ENCODE assay signal across 12 cellular contexts in the genomic region with DNA sequence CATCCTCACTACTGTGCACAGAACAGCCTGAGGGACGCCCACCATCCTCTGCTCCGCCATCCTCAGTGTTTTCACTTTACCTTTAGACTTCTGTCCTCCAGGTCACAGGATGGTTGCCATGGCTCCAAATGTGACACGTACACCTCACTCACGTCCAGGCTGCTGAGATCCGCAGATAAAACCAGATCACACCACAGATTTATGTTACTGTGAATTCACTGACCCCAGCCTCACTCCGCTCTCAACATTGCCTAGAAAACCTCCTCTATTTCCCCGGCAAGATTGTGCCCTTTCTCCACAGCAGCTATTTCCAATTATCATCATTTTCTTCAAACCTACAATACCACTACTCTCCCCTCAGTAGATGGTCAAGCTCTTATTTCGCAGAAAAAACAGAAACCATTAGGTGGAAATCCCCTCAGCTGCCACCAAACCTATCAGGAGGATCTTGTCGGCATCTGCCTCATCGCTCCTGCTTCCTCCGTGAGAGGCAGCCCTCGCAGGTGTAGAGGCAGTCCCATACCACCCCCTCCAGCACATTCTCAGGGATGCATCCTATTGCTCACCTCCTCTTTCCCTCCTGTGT. TPM values are rescaled to one million over a fixed set of nuclear protein-coding genes. Genes with fewer than 3 reads are reported as not detected.
DNase-seq lines count a peak whose midpoint lies in the region; ATAC-seq and TF ChIP-seq lines count a peak whose summit lies in the region.
"Had no signal": no experiment of that assay in that cellular context is flagged by ENCODE, and none has a peak within 500 bp of the region (broad histone marks: within the 10 kb centered on the region; RNA-seq: fewer than 3 reads in every experiment).

No MANE protein-coding gene starts in this region.

- DNase-seq in GM12864 (ENCODE audit: low read depth) = peak; percentile 51
- peak; percentile 34 for DNase-seq in activated CD4-positive, alpha-beta memory T cell treated with anti-CD3 and anti-CD28 coated beads, Interleukin-2, amount 10 ng/mL, durations not matched to agents 7 days and 5 days
- DNase-seq in coronary artery (ENCODE audit: low spot score) = no peak
- no peak for DNase-seq in CD4-positive, alpha-beta T cell
- no peak for DNase-seq in DMS 273 (lab: John Stamatoyannopoulos, UW; ENCODE audit: unreplicated experiment)
- DNase-seq: activated gamma-delta T cell, left lung, NCI-H1694 treated with DMSO at 0.1 percent for 48 hours had no signal

- no peaks in the 10 kb centered on the region for H3K9me3 ChIP-seq in CD4-positive, alpha-beta T cell (ENCODE audit: control insufficient read depth, low read length)
- H3K9me3 ChIP-seq: SJSA1 had no signal

- peaks cover 8% of the 10 kb centered on the region for H3K27me3 Mint-ChIP-seq in activated CD4-positive, alpha-beta memory T cell treated with anti-CD3 and anti-CD28 coated beads, Interleukin-2, amount 10 ng/mL, durations not matched to agents 7 days and 5 days
- no peaks in the 10 kb centered on the region for H3K27me3 Mint-ChIP-seq in CD4-positive, alpha-beta T cell

- POLR2A ChIA-PET in activated CD4-positive, alpha-beta memory T cell treated with anti-CD3 and anti-CD28 coated beads, Interleukin-2, amount 10 ng/mL, durations not matched to agents 7 days and 5 days (lab: Charles Lee) = no interaction called here
- POLR2A ChIA-PET in CD4-positive, alpha-beta T cell (lab: Charles Lee) = no interaction called here

- H3K9me3 Mint-ChIP-seq in activated CD4-positive, alpha-beta memory T cell treated with anti-CD3 and anti-CD28 coated beads, Interleukin-2, amount 10 ng/mL, durations not matched to agents 7 days and 5 days = peaks cover 13% of the 10 kb centered on the region
- H3K9me3 Mint-ChIP-seq in CD4-positive, alpha-beta T cell = no peaks in the 10 kb centered on the region

- peaks cover 42% of the 10 kb centered on the region for H3K4me1 Mint-ChIP-seq in activated CD4-positive, alpha-beta memory T cell treated with anti-CD3 and anti-CD28 coated beads, Interleukin-2, amount 10 ng/mL, durations not matched to agents 7 days and 5 days
- H3K4me1 Mint-ChIP-seq in CD4-positive, alpha-beta T cell (ENCODE audit: low read depth) = peaks cover 9% of the 10 kb centered on the region

- intact Hi-C loops in CD4-positive, alpha-beta T cell (cut with DNase I, micrococcal nuclease) = no loop called here

- no peak overlapping the region for H3K27ac ChIP-seq in coronary artery
- no peak overlapping the region for H3K27ac ChIP-seq in CD4-positive, alpha-beta T cell (ENCODE audit: low read depth, low read length)
- H3K27ac ChIP-seq: left lung, SJSA1 had no signal

- peaks cover 11% of the 10 kb centered on the region for H3K36me3 Mint-ChIP-seq in activated CD4-positive, alpha-beta memory T cell treated with anti-CD3 and anti-CD28 coated beads, Interleukin-2, amount 10 ng/mL, durations not matched to agents 7 days and 5 days (ENCODE audit: low read depth)
- no peaks in the 10 kb centered on the region for H3K36me3 Mint-ChIP-seq in CD4-positive, alpha-beta T cell (ENCODE audit: low read depth)

- peak overlapping the region; percentile 33 for H3K27ac Mint-ChIP-seq in activated CD4-positive, alpha-beta memory T cell treated with anti-CD3 and anti-CD28 coated beads, Interleukin-2, amount 10 ng/mL, durations not matched to agents 7 days and 5 days
- H3K27ac Mint-ChIP-seq in CD4-positive, alpha-beta T cell = no peak overlapping the region

- H3K4me3 ChIP-seq in GM12864 (ENCODE audit: low read depth, low read length) (peak overlapping the region; percentile 52), coronary artery (no peak overlapping the region)
- H3K4me3 ChIP-seq: left lung, SJSA1 had no signal

- TF ChIP-seq CTCF in GM12864 (IDR thresholded peaks at IDR 0.05; ENCODE audit: low read depth, low read length, missing control alignments) (no peak), coronary artery (IDR thresholded peaks at IDR 0.05) (no peak)
- TF ChIP-seq CTCF in CD4-positive, alpha-beta T cell (IDR thresholded peaks at IDR 0.05) = no peak

- H3K27me3 ChIP-seq in CD4-positive, alpha-beta T cell (ENCODE audit: control insufficient read depth, insufficient read depth, low read length) = no peaks in the 10 kb centered on the region
- H3K27me3 ChIP-seq: left lung, SJSA1 had no signal

- ATAC-seq in GM19324 (IDR thresholded peaks at IDR 0.05; ENCODE audit: low FRiP score, unreplicated experiment) = peak; percentile 29
- ATAC-seq in HG03103 (IDR thresholded peaks at IDR 0.05; ENCODE audit: low read depth, unreplicated experiment) = peak; percentile 38
- ATAC-seq in GM21786 (IDR thresholded peaks at IDR 0.05; ENCODE audit: unreplicated experiment) = no peak
- ATAC-seq in CD4-positive, alpha-beta T cell (ENCODE audit: poor library complexity) = no peak
- ATAC-seq: left lung had no signal

- CTCF ChIA-PET in activated CD4-positive, alpha-beta memory T cell treated with anti-CD3 and anti-CD28 coated beads, Interleukin-2, amount 10 ng/mL, durations not matched to agents 7 days and 5 days (lab: Charles Lee) = interaction anchor here (1.1 to 1.5 kb wide), 2 partner anchors 17 to 22 kb away, joined by 3 read pairs; no protein-coding TSS in a partner anchor
- CTCF ChIA-PET in CD4-positive, alpha-beta T cell (lab: Charles Lee) = no interaction called here

- H3K4me3 Mint-ChIP-seq in activated CD4-positive, alpha-beta memory T cell treated with anti-CD3 and anti-CD28 coated beads, Interleukin-2, amount 10 ng/mL, durations not matched to agents 7 days and 5 days = peak overlapping the region; percentile 12
- no peak overlapping the region for H3K4me3 Mint-ChIP-seq in CD4-positive, alpha-beta T cell

RNA-seq across cellular contexts. Expression of a gene that starts 49.8 kb away (rescaled TPM):
- 10 to 100 TPM; 75.1 to 79.7 TPM for total RNA-seq in activated CD4-positive, alpha-beta memory T cell treated with anti-CD3 and anti-CD28 coated beads, Interleukin-2, amount 10 ng/mL, durations not matched to agents 7 days and 5 days
- 1 to 10 TPM; 2.4 to 2.8 TPM for total RNA-seq in CD4-positive, alpha-beta T cell

Comparison
In these comparisons a context has a peak if more than half of its experiments do, and no peak if none do; other contexts are left out.
1. DNase-seq: peak in GM12864 (single experiment) and activated CD4-positive, alpha-beta memory T cell treated with anti-CD3 and anti-CD28 coated beads, Interleukin-2, amount 10 ng/mL, durations not matched to agents 7 days and 5 days (single experiment); none in coronary artery (single experiment), CD4-positive, alpha-beta T cell (0 of 10) and DMS 273 (single experiment).
2. ATAC-seq: peak in GM19324 (single experiment) and HG03103 (single experiment); none in GM21786 (single experiment) and CD4-positive, alpha-beta T cell (single experiment).
3. RNA of a gene that starts 49.8 kb away (total RNA-seq): 75.1 to 79.7 TPM in activated CD4-positive, alpha-beta memory T cell treated with anti-CD3 and anti-CD28 coated beads, Interleukin-2, amount 10 ng/mL, durations not matched to agents 7 days and 5 days; 2.4 to 2.8 TPM in CD4-positive, alpha-beta T cell; every median in the first group is over 10 times any median in the second.